Comparison of ENCODE assay signal across 8 cellular contexts in the genomic region with DNA sequence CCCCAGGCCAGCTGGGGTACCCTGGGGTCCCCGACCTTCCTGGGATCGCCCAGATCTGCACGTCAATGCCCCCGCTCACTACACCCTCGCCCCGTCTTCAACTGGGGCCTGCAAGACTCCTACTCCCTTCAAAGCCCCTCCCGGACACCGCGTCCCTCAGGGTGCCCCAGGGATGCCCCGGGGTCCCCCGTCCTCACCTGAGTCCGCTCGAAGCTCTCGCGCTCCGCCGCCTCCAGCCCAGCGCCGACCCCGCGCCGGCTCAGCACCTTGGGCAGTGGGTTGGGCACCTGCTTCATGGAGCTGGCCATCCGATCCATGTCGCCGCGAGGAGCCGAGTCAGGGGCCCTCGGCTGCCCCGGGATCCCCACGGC. TPM values are rescaled to one million over a fixed set of nuclear protein-coding genes. Genes with fewer than 3 reads are reported as not detected.
DNase-seq lines count a peak whose midpoint lies in the region; ATAC-seq and TF ChIP-seq lines count a peak whose summit lies in the region.

HIP1 (minus strand) TSS at position 338 of the 371 bp plus-strand sequence; CDS start at position 317, 21 bp downstream.

- H3K18ac ChIP-seq in IMR-90 (ENCODE audit: low read depth, low read length), result no peak within 1 kb of the TSS

- peak within 1 kb of the TSS; percentile 70 for H3K4ac ChIP-seq in IMR-90 (ENCODE audit: low read depth, low read length)

- H4K20me1 ChIP-seq in IMR-90 (ENCODE audit: insufficient read depth, low read length), result no peaks in the 10 kb centered on the region

- intact Hi-C loops in IMR-90 (cut with micrococcal nuclease), result loop anchor here (2.0 kb wide), 1 partner anchor 210 kb away; no protein-coding TSS in a partner anchor
- intact Hi-C loops in upper lobe of right lung (cut with DNase I), result no loop called here

- H2BK5ac ChIP-seq in IMR-90 (ENCODE audit: low read depth, low read length, poor library complexity, severe bottlenecking), result peak within 1 kb of the TSS; percentile 66

- H3K4me3 ChIP-seq in IMR-90 (ENCODE audit: insufficient read depth, low read depth, low read length) (peak within 1 kb of the TSS; percentile 86), mesodermal cell (ENCODE audit: extremely low read depth, insufficient read depth, low read length, poor library complexity, severe bottlenecking) (peak within 1 kb of the TSS; percentile 84), upper lobe of right lung (peak within 1 kb of the TSS; percentile 91)

- WGBS in IMR-90 (ENCODE audit: extremely low coverage in 2 of 2, insufficient read length in 1 of 2), 2 experiments, result 0% methylated on average over 22 of the region's 30 CpGs; no CpG with 5 or more reads in 1 of the 2 experiments
- 0% methylated on average over 26 to 30 of the region's 30 CpGs for whole genome bisulfite sequencing in mesodermal cell (ENCODE audit: insufficient coverage in 2 of 2), 2 experiments

- ATAC-seq in GM18517 (IDR thresholded peaks at IDR 0.05; ENCODE audit: unreplicated experiment) (peak; percentile 19), IMR-90 (ENCODE audit: low read depth) (no peak; the same call in 1 of the 2 replicates), upper lobe of right lung (no peak)

- H3K36me3 ChIP-seq in IMR-90 (ENCODE audit: control insufficient read depth, insufficient read depth, low read length), result no peaks in the 10 kb centered on the region
- H3K36me3 ChIP-seq in mesodermal cell (ENCODE audit: control insufficient read depth, insufficient read depth, low read length), result no peaks in the 10 kb centered on the region
- H3K36me3 ChIP-seq in upper lobe of right lung, result no peaks in the 10 kb centered on the region

- peaks cover 9% of the 10 kb centered on the region for H3K9me1 ChIP-seq in IMR-90 (ENCODE audit: insufficient read depth, low read length)

- H4K5ac ChIP-seq in IMR-90 (ENCODE audit: low read depth, low read length), result no peak within 1 kb of the TSS

- H3K23ac ChIP-seq in IMR-90 (ENCODE audit: low read depth, low read length), result peak within 1 kb of the TSS; percentile 58

- peaks cover 8 to 33% of the 10 kb centered on the region in 2 experiments for H3K79me1 ChIP-seq in IMR-90 (ENCODE audit: low read depth in 1 of 2, low read length in 2 of 2)

- DNase-seq in IMR-90 (no peak), upper lobe of right lung (no peak), NCI-H2227 (lab: John Stamatoyannopoulos, UW; ENCODE audit: unreplicated experiment) (no peak), NCI-H1105 treated with DMSO at 0.1 percent for 48 hours (lab: John Stamatoyannopoulos, UW) (no peak), islet precursor cell (no peak)

- H3K27me3 ChIP-seq in IMR-90 (ENCODE audit: control insufficient read depth, insufficient read depth, low read length), result peaks cover 2% of the 10 kb centered on the region; the same call in 1 of the 2 replicates
- no peaks in the 10 kb centered on the region for H3K27me3 ChIP-seq in upper lobe of right lung

- dilution Hi-C loops in IMR-90 (cut with HindIII; ENCODE audit: low sequenced_read_pairs, unreplicated experiment), result no loop called here

- TF ChIP-seq CTCF in IMR-90 (conservative IDR thresholded peaks at IDR 0.05; ENCODE audit: low read depth, low read length) (no peak), upper lobe of right lung (IDR thresholded peaks at IDR 0.05) (no peak)

- H2BK20ac ChIP-seq in IMR-90 (ENCODE audit: low read depth, low read length), result no peak within 1 kb of the TSS

- H3K14ac ChIP-seq in IMR-90 (replicated peaks; ENCODE audit: low read depth, low read length), result peak within 1 kb of the TSS; percentile 69

- H4K91ac ChIP-seq in IMR-90 (ENCODE audit: insufficient read depth, low read depth, low read length), result peak within 1 kb of the TSS; percentile 45

- no peak for TF ChIP-seq RAD21 in IMR-90 (IDR thresholded peaks at IDR 0.05; ENCODE audit: low read length)

- H2AK9ac ChIP-seq in IMR-90 (replicated peaks; ENCODE audit: low read depth, low read length, poor library complexity), result peak within 1 kb of the TSS; percentile 71

- peak within 1 kb of the TSS; percentile 43 for H2AK5ac ChIP-seq in IMR-90 (ENCODE audit: low read depth, low read length)

- H2AFZ ChIP-seq in IMR-90 (replicated peaks; ENCODE audit: low read length, poor library complexity), result peak within 1 kb of the TSS; percentile 98

- peak within 1 kb of the TSS in 1 of 2 experiments; percentile 58; a peak in 1 of 4 replicates for H4K8ac ChIP-seq in IMR-90 (ENCODE audit: low read depth in 2 of 2, low read length in 2 of 2)

- H3K9me3 ChIP-seq in IMR-90 (ENCODE audit: control insufficient read depth, insufficient read depth, low read length), result no peaks in the 10 kb centered on the region
- H3K9me3 ChIP-seq in mesodermal cell (ENCODE audit: control insufficient read depth, low read length), result no peaks in the 10 kb centered on the region
- H3K9me3 ChIP-seq in upper lobe of right lung, result no peaks in the 10 kb centered on the region

- H3K9ac ChIP-seq in IMR-90 (ENCODE audit: low read depth, low read length), result peak within 1 kb of the TSS; percentile 75

- TF ChIP-seq POLR2A in IMR-90 (IDR thresholded peaks at IDR 0.05; ENCODE audit: low read depth, low read length), result no peak

- H2BK15ac ChIP-seq in IMR-90 (ENCODE audit: low read depth, low read length), result peak within 1 kb of the TSS; percentile 27; the same call in 1 of the 3 replicates

- H3K27ac ChIP-seq in IMR-90 (ENCODE audit: insufficient read depth, low read length), result peak within 1 kb of the TSS; percentile 66
- H3K27ac ChIP-seq in cingulate gyrus (ENCODE audit: low read depth, low read length), result peak within 1 kb of the TSS; percentile 84
- peak within 1 kb of the TSS; percentile 36 for H3K27ac ChIP-seq in mesodermal cell (ENCODE audit: low read depth, low read length, severe bottlenecking)
- H3K27ac ChIP-seq in upper lobe of right lung, result peak within 1 kb of the TSS; percentile 86

- H3K4me2 ChIP-seq in IMR-90 (ENCODE audit: low read depth, low read length), result peak within 1 kb of the TSS; percentile 76

- in situ Hi-C loops in IMR-90 (cut with MboI; ENCODE audit: low sequenced_read_pairs), result no loop called here

- peaks cover 13% of the 10 kb centered on the region for H3K4me1 ChIP-seq in IMR-90 (ENCODE audit: control insufficient read depth, insufficient read depth, low read length)
- H3K4me1 ChIP-seq in mesodermal cell (ENCODE audit: control insufficient read depth, insufficient read depth, low read length, poor library complexity, severe bottlenecking), result peaks cover 14% of the 10 kb centered on the region
- H3K4me1 ChIP-seq in upper lobe of right lung, result peaks cover 22% of the 10 kb centered on the region

- peak within 1 kb of the TSS; percentile 27 for H3K56ac ChIP-seq in IMR-90 (ENCODE audit: extremely low read depth, insufficient read depth, low read length)

- CTCF ChIA-PET in IMR-90 (lab: Yijun Ruan, JAX), result no interaction called here

- BruUV-seq in IMR-90 (replicated peaks; lab: Mats Ljungman, UMichigan), result no TSS peak

- POLR2A ChIA-PET in IMR-90 (lab: Charles Lee; ENCODE audit: unreplicated experiment), result no interaction called here

- peak within 1 kb of the TSS; percentile 54 for H2BK120ac ChIP-seq in IMR-90 (ENCODE audit: low read depth, low read length)

TF ChIP-seq in IMR-90, 13 proteins besides CTCF, POLR2A, EP300 and RAD21:
- no peak for TF ChIP-seq USF2 (IDR thresholded peaks at IDR 0.05; ENCODE audit: low read depth, low read length)
- TF ChIP-seq MAZ (IDR thresholded peaks at IDR 0.05; ENCODE audit: borderline replicate concordance, low read depth, low read length), result no peak
- no peak for TF ChIP-seq MAFK (IDR thresholded peaks at IDR 0.05; ENCODE audit: low read depth, low read length)
- TF ChIP-seq CHD1 (IDR thresholded peaks at IDR 0.05; ENCODE audit: low read depth, low read length), result no peak
TF ChIP-seq in IMR-90: peak in this region for 0.

RNA-seq across cellular contexts. Expression of gene HIP1, which starts in this region (rescaled TPM):
- total RNA-seq in IMR-90 (2012; rRNA removed), result 10.0 and 11.1 TPM in 2 replicates
- 6.5 and 6.8 TPM in 2 replicates for polyA plus RNA-seq in IMR-90 (2012; rRNA removed)
- 3.5 and 5.6 TPM in 2 replicates for polyA plus RNA-seq in IMR-90 (2012; cell fraction: cytosol; rRNA removed)
- polyA plus RNA-seq in IMR-90 (2012; cell fraction: nucleus; rRNA removed; ENCODE audit: low replicate concordance), result 4.8 and 6.8 TPM in 2 replicates
- polyA plus RNA-seq in mesodermal cell (2013, experiment 1 of 2), result 39.1 TPM
- polyA plus RNA-seq in mesodermal cell (2013, experiment 2 of 2), result 33.8 TPM
- total RNA-seq in upper lobe of right lung, result 86.2 TPM

Comparison
In these comparisons a context has a peak if more than half of its experiments do, and no peak if none do; other contexts are left out.
1. H3K27ac ChIP-seq: peak in every context shown above with its lines; median percentile 86 in upper lobe of right lung; 84 in cingulate gyrus; 66 in IMR-90; 36 in mesodermal cell.